In genomic region chr1:169894424-169895145, GRCh38 we compare ENCODE assay signal across 1 cellular context.
TF ChIP-seq lines count a peak whose summit lies in the region.

No MANE protein-coding gene starts in this region.

TF ChIP-seq in GM12878, 131 proteins besides CTCF, POLR2A, EP300 and RAD21 (continued from another document):
- 0 out of 2 replicates have a peak, but pooled peaks have one; percentile 23 for TF ChIP-seq ZNF687 (IDR thresholded peaks at IDR 0.05)
- TF ChIP-seq, protein P1, sequence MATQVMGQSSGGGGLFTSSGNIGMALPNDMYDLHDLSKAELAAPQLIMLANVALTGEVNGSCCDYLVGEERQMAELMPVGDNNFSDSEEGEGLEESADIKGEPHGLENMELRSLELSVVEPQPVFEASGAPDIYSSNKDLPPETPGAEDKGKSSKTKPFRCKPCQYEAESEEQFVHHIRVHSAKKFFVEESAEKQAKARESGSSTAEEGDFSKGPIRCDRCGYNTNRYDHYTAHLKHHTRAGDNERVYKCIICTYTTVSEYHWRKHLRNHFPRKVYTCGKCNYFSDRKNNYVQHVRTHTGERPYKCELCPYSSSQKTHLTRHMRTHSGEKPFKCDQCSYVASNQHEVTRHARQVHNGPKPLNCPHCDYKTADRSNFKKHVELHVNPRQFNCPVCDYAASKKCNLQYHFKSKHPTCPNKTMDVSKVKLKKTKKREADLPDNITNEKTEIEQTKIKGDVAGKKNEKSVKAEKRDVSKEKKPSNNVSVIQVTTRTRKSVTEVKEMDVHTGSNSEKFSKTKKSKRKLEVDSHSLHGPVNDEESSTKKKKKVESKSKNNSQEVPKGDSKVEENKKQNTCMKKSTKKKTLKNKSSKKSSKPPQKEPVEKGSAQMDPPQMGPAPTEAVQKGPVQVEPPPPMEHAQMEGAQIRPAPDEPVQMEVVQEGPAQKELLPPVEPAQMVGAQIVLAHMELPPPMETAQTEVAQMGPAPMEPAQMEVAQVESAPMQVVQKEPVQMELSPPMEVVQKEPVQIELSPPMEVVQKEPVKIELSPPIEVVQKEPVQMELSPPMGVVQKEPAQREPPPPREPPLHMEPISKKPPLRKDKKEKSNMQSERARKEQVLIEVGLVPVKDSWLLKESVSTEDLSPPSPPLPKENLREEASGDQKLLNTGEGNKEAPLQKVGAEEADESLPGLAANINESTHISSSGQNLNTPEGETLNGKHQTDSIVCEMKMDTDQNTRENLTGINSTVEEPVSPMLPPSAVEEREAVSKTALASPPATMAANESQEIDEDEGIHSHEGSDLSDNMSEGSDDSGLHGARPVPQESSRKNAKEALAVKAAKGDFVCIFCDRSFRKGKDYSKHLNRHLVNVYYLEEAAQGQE (IDR thresholded peaks at IDR 0.05; ENCODE audit: low read depth, low read length) = no peak
TF ChIP-seq in GM12878: peak in this region for 5.
